ENCODE assay signal across 8 cellular contexts in genomic region chr1:56409112-56409691, GRCh38.
DNase-seq lines count a peak whose midpoint lies in the region; ATAC-seq and TF ChIP-seq lines count a peak whose summit lies in the region.

No MANE protein-coding gene starts in this region.

- no peak overlapping the region for H3K4me3 Mint-ChIP-seq in chondrocyte (ENCODE audit: unreplicated experiment)
- no peak overlapping the region for H3K4me3 Mint-ChIP-seq in neural progenitor cell

- CTCF ChIA-PET in GM10248 (lab: Yijun Ruan, JAX) = interaction anchor here (0.8 to 3.5 kb wide), 6 partner anchors 12 to 1082 kb away, joined by 3 to 35 read pairs (median 4); no protein-coding TSS in a partner anchor

- no peak overlapping the region for H3K4me3 ChIP-seq in neural progenitor cell

- ATAC-seq in HG03354 (IDR thresholded peaks at IDR 0.05; ENCODE audit: poor library complexity, severe bottlenecking, unreplicated experiment) (peak; percentile 49), GM19397 (IDR thresholded peaks at IDR 0.05; ENCODE audit: unreplicated experiment) (no peak)

- TF ChIP-seq CTCF in GM10248 (IDR thresholded peaks at IDR 0.05; ENCODE audit: control extremely low read depth, extremely low read depth, low read depth, missing control alignments) = peak; percentile 28
- peak; percentile 41 for TF ChIP-seq CTCF in chondrocyte (IDR thresholded peaks at IDR 0.05)
- TF ChIP-seq CTCF in neural progenitor cell (IDR thresholded peaks at IDR 0.05) = peak; percentile 30

- H3K4me1 Mint-ChIP-seq in chondrocyte (ENCODE audit: low read depth) = peaks cover 9% of the 10 kb centered on the region
- H3K4me1 Mint-ChIP-seq in neural progenitor cell = peaks cover 24% of the 10 kb centered on the region

- H3K27ac ChIP-seq in neural progenitor cell = no peak overlapping the region

- DNase-seq in GM10248 (ENCODE audit: extremely low spot score) = peak; percentile 40
- no peak for DNase-seq in chondrocyte (ENCODE audit: low spot score)
- no peak for DNase-seq in neural progenitor cell (ENCODE audit: low spot score)
- DNase-seq in OCI-M1 (lab: John Stamatoyannopoulos, UW) = no peak
- no peak for DNase-seq in stimulated activated CD4-positive, alpha-beta T cell treated with anti-CD3 and anti-CD28 coated beads, Interleukin-15, amount 100 ng/mL, for 24 hours
- no peak for DNase-seq in activated naive CD4-positive, alpha-beta T cell treated with Interleukin-2 at 50 U/mL for 16 hours

- no peaks in the 10 kb centered on the region for H3K79me2 ChIP-seq in neural progenitor cell (ENCODE audit: low read depth)

- no peak overlapping the region for H2AFZ ChIP-seq in neural progenitor cell (replicated peaks)

- H4K20me1 ChIP-seq in neural progenitor cell (ENCODE audit: low read depth) = no peaks in the 10 kb centered on the region

- POLR2A ChIA-PET in GM10248 (lab: Yijun Ruan, JAX) = no interaction called here

- H3F3A ChIP-seq in neural progenitor cell (ENCODE audit: low read depth) = peaks cover 6% of the 10 kb centered on the region

- H3K27me3 ChIP-seq in neural progenitor cell = no peaks in the 10 kb centered on the region

- peaks cover 12% of the 10 kb centered on the region for H3K4me1 ChIP-seq in neural progenitor cell

- no peaks in the 10 kb centered on the region for H3K27me3 Mint-ChIP-seq in chondrocyte (ENCODE audit: low read depth)
- H3K27me3 Mint-ChIP-seq in neural progenitor cell (ENCODE audit: insufficient read depth, low read depth) = no peaks in the 10 kb centered on the region

- no peaks in the 10 kb centered on the region for H3K36me3 Mint-ChIP-seq in chondrocyte (ENCODE audit: low read depth)
- no peaks in the 10 kb centered on the region for H3K36me3 Mint-ChIP-seq in neural progenitor cell

- H3K36me3 ChIP-seq in neural progenitor cell = no peaks in the 10 kb centered on the region

- H3K9me3 ChIP-seq in neural progenitor cell (ENCODE audit: low read depth) = no peaks in the 10 kb centered on the region

- H3K27ac Mint-ChIP-seq in chondrocyte (ENCODE audit: unreplicated experiment) (no peak overlapping the region), neural progenitor cell (no peak overlapping the region)

- H3K9ac ChIP-seq in neural progenitor cell = no peak overlapping the region

- no peak overlapping the region for H3K4me2 ChIP-seq in neural progenitor cell

- H3K9me3 Mint-ChIP-seq in chondrocyte (ENCODE audit: low read depth) = no peaks in the 10 kb centered on the region
- H3K9me3 Mint-ChIP-seq in neural progenitor cell = peaks cover 2% of the 10 kb centered on the region
